In genomic region chr19:14062558-14062855, GRCh38 we compare ENCODE assay signal across 16 cellular contexts. TPM values are rescaled to one million over a fixed set of nuclear protein-coding genes. Genes with fewer than 3 reads are reported as not detected.
DNase-seq lines count a peak whose midpoint lies in the region; ATAC-seq and TF ChIP-seq lines count a peak whose summit lies in the region.
"Had no signal": no experiment of that assay in that cellular context is flagged by ENCODE, and none has a peak within 500 bp of the region (broad histone marks: within the 10 kb centered on the region; RNA-seq: fewer than 3 reads in every experiment).

No MANE protein-coding gene starts in this region.

- DNase-seq in Calu3 (no peak), body of pancreas (no peak), middle frontal gyrus (ENCODE audit: extremely low spot score, low spot score) (no peak), DMS153 (lab: John Stamatoyannopoulos, UW) (no peak)
- DNase-seq: CD8-positive, alpha-beta memory T cell; COR-L47; DMS79 treated with DMSO at 0.1 percent for 48 hours; GF-D8; GOT3; H9 had no signal

- no peaks in the 10 kb centered on the region for H3K27me3 ChIP-seq in body of pancreas
- H3K27me3 ChIP-seq in parathyroid adenoma (ENCODE audit: control insufficient read depth, insufficient read depth, low read length): no peaks in the 10 kb centered on the region

- H3K79me2 ChIP-seq in parathyroid adenoma: no peaks in the 10 kb centered on the region

- H3K9me3 Mint-ChIP-seq in Calu3 (ENCODE audit: low read depth, unreplicated experiment): no peaks in the 10 kb centered on the region
- H3K9me3 Mint-ChIP-seq: CD8-positive, alpha-beta memory T cell; H9 had no signal

- no peak overlapping the region for H3K27ac Mint-ChIP-seq in Calu3 (ENCODE audit: unreplicated experiment)
- H3K27ac Mint-ChIP-seq: B cell, H9 had no signal

- WGBS in body of pancreas, 2 donors: 57 to 75% methylated on average over 4 to 5 of the region's 5 CpGs

- no peak for TF ChIP-seq POLR2A in body of pancreas (IDR thresholded peaks at IDR 0.05)

- H3K4me1 Mint-ChIP-seq in Calu3 (ENCODE audit: low read depth, unreplicated experiment): no peaks in the 10 kb centered on the region

- no peak overlapping the region for H3K9ac ChIP-seq in parathyroid adenoma

- H3K9me3 ChIP-seq in body of pancreas (no peaks in the 10 kb centered on the region), parathyroid adenoma (ENCODE audit: control insufficient read depth, low read length) (no peaks in the 10 kb centered on the region)
- H3K9me3 ChIP-seq: BLaER1 treated with 17β-estradiol and CSF1 and Interleukin-3, amounts not matched to agents 10 nM and 100 nM had no signal

- no peak overlapping the region for H2AFZ ChIP-seq in parathyroid adenoma

- H3K4me3 ChIP-seq in body of pancreas: no peak overlapping the region
- H3K4me3 ChIP-seq in parathyroid adenoma (ENCODE audit: low read depth, low read length): no peak overlapping the region
- H3K4me3 ChIP-seq: BLaER1 treated with 17β-estradiol and CSF1 and Interleukin-3, amounts not matched to agents 10 nM and 100 nM had no signal

- ATAC-seq in body of pancreas (no peak), HG02852 (IDR thresholded peaks at IDR 0.05; ENCODE audit: unreplicated experiment) (no peak)

- H3K4me1 ChIP-seq in body of pancreas (peaks cover 48% of the 10 kb centered on the region), parathyroid adenoma (peaks cover 7% of the 10 kb centered on the region)

- H3K4me2 ChIP-seq in parathyroid adenoma (ENCODE audit: low read length): peak overlapping the region; percentile 72

- H3K36me3 Mint-ChIP-seq in Calu3 (ENCODE audit: insufficient read depth, unreplicated experiment): peaks cover 17% of the 10 kb centered on the region
- H3K36me3 Mint-ChIP-seq: CD8-positive, alpha-beta memory T cell had no signal

- H3K27me3 Mint-ChIP-seq in Calu3 (ENCODE audit: unreplicated experiment): no peaks in the 10 kb centered on the region

- H3K36me3 ChIP-seq in body of pancreas (replicated peaks in 1 of 2; ENCODE audit: insufficient read depth in 1 of 2, low read depth in 2 of 2) (no peaks in the 10 kb centered on the region), parathyroid adenoma (ENCODE audit: control insufficient read depth, insufficient read depth, low read length) (no peaks in the 10 kb centered on the region)
- H3K36me3 ChIP-seq: BLaER1 treated with 17β-estradiol and CSF1 and Interleukin-3, amounts not matched to agents 10 nM and 100 nM had no signal

- BruUV-seq in Calu3 (replicated peaks; lab: Mats Ljungman, UMichigan): no TSS peak

- H3K27ac ChIP-seq in body of pancreas (peak overlapping the region; percentile 75 to 96 (median 94)), parathyroid adenoma (no peak overlapping the region)
- H3K27ac ChIP-seq: BLaER1 treated with 17β-estradiol and CSF1 and Interleukin-3, amounts not matched to agents 10 nM and 100 nM had no signal

- peak overlapping the region; percentile 67 for H3K4me3 Mint-ChIP-seq in Calu3 (ENCODE audit: low read depth, unreplicated experiment)
- H3K4me3 Mint-ChIP-seq: B cell; CD8-positive, alpha-beta memory T cell; H9 had no signal

- CTCF ChIA-PET in Calu3 (lab: Charles Lee): no interaction called here

- intact Hi-C loops in Calu3 (cut with micrococcal nuclease; ENCODE audit: unreplicated experiment): no loop called here
- intact Hi-C loops in body of pancreas (cut with DNase I): no loop called here

- TF ChIP-seq CTCF in Calu3 (IDR thresholded peaks at IDR 0.05; ENCODE audit: unreplicated experiment) (no peak), body of pancreas (IDR thresholded peaks at IDR 0.05) (no peak), parathyroid adenoma (IDR thresholded peaks at IDR 0.05) (no peak)

RNA-seq across cellular contexts. Expression of gene PALM3, which starts 0.6 kb away (rescaled TPM):
- total RNA-seq in Calu3 (2022) (21.4 and 27.0 TPM in 2 replicates), body of pancreas (10 to 100 TPM; 17.4 to 28.3 TPM)
- total RNA-seq: B cell; CD8-positive, alpha-beta memory T cell had no signal

RNA-seq across cellular contexts. Expression of gene MISP3, which starts 10.1 kb away (rescaled TPM):
- total RNA-seq in Calu3 (2022) (4.2 and 5.2 TPM in 2 replicates), body of pancreas (10 to 100 TPM; 21.1 to 25.7 TPM)

RNA-seq across cellular contexts. Expression of gene C19orf67, which starts 23.1 kb away (rescaled TPM):
- total RNA-seq in Calu3 (2022): not detected in 2 replicates
- not detected for total RNA-seq in body of pancreas
- total RNA-seq: A172, HT-29 had no signal

RNA-seq across cellular contexts. Expression of gene SAMD1, which starts 28.0 kb away (rescaled TPM):
- total RNA-seq in Calu3 (2022) (41.1 and 44.2 TPM in 2 replicates), body of pancreas (10 to 100 TPM; 11.2 to 22.1 TPM)

RNA-seq across cellular contexts. Expression of gene IL27RA, which starts 30.9 kb away (rescaled TPM):
- total RNA-seq in Calu3 (2022) (7.0 and 7.4 TPM in 2 replicates), body of pancreas (1 to 10 TPM; 1.3 to 3.6 TPM)
